Comparison of ENCODE assay signal across 12 cellular contexts in the genomic region with DNA sequence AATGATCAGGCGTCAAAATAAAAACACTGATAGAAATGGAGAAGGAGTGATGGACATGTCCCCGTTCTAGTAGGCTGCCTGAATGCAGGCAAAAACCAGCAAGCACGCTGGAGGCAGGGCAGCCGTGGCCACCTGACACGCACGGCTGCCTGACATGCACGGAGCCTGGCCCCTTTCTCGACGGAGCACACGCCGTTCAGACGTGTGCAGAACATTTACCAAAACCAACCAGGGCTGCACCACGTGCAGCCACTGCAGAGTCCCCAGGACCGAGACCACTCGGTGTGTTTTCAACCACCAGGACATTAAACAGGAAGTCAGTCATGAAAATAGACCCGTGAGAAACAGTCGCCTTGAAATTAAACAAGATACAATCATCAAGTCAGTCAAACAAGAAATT.
A peak's percentile ranks its signal among the peaks of the same experiment; 100 is the strongest.
DNase-seq lines count a peak whose midpoint lies in the region; ATAC-seq and TF ChIP-seq lines count a peak whose summit lies in the region.
"Had no signal": no experiment of that assay in that cellular context is flagged by ENCODE, and none has a peak within 500 bp of the region (broad histone marks: within the 10 kb centered on the region; RNA-seq: fewer than 3 reads in every experiment).

No MANE protein-coding gene starts in this region.

- TF ChIP-seq POLR2A in NB4 (IDR thresholded peaks at IDR 0.05; ENCODE audit: extremely low read depth, insufficient read length) = no peak

- no peak overlapping the region for H3K27ac Mint-ChIP-seq in stimulated activated memory B cell treated with anti-CD40 and anti-IgM and Interleukin-4, amounts not matched to agents 10 μg/mL and 1 μg/mL and 100 μg/mL, for 72 hours

- peak overlapping the region; percentile 13 for H3K4me3 Mint-ChIP-seq in stimulated activated memory B cell treated with anti-CD40 and anti-IgM and Interleukin-4, amounts not matched to agents 10 μg/mL and 1 μg/mL and 100 μg/mL, for 72 hours

- no peak for TF ChIP-seq CTCF in NB4 (IDR thresholded peaks at IDR 0.05; ENCODE audit: low read depth, low read length)

- DNase-seq in activated effector memory CD4-positive, alpha-beta T cell treated with anti-CD3 and anti-CD28 coated beads, Interleukin-2, amount 50 U/mL, for 16 hours = peak; percentile 51
- DNase-seq in activated effector memory CD4-positive, alpha-beta T cell treated with Interleukin-2 at 50 U/mL for 16 hours = no peak
- peak; percentile 46 for DNase-seq in NB4 (ENCODE audit: low read depth)
- peak; percentile 1 for DNase-seq in kidney tubule cell (ENCODE audit: low spot score)
- no peak for DNase-seq in DMS53 treated with DMSO at 0.1 percent for 48 hours (lab: John Stamatoyannopoulos, UW; ENCODE audit: unreplicated experiment)
- no peak for DNase-seq in NCI-H187 treated with DMSO at 0.1 percent for 48 hours (lab: John Stamatoyannopoulos, UW)
- DNase-seq: NCI-H1105 treated with DMSO at 0.1 percent for 48 hours, NCI-H510A treated with DMSO at 0.1 percent for 48 hours had no signal

- no peaks in the 10 kb centered on the region for H3K9me3 Mint-ChIP-seq in stimulated activated memory B cell treated with anti-CD40 and anti-IgM and Interleukin-4, amounts not matched to agents 10 μg/mL and 1 μg/mL and 100 μg/mL, for 72 hours

- peaks cover 8% of the 10 kb centered on the region for H3K4me1 Mint-ChIP-seq in stimulated activated memory B cell treated with anti-CD40 and anti-IgM and Interleukin-4, amounts not matched to agents 10 μg/mL and 1 μg/mL and 100 μg/mL, for 72 hours

- peaks cover 21% of the 10 kb centered on the region for H3K27me3 Mint-ChIP-seq in stimulated activated memory B cell treated with anti-CD40 and anti-IgM and Interleukin-4, amounts not matched to agents 10 μg/mL and 1 μg/mL and 100 μg/mL, for 72 hours

- no peak for ATAC-seq in stimulated activated memory B cell treated with anti-CD40 and anti-IgM and Interleukin-4, amounts not matched to agents 10 μg/mL and 1 μg/mL and 100 μg/mL, for 72 hours
- ATAC-seq in HG02970 (IDR thresholded peaks at IDR 0.05; ENCODE audit: low FRiP score, unreplicated experiment) = no peak
- ATAC-seq: HCT116 had no signal

- no peaks in the 10 kb centered on the region for H3K36me3 Mint-ChIP-seq in stimulated activated memory B cell treated with anti-CD40 and anti-IgM and Interleukin-4, amounts not matched to agents 10 μg/mL and 1 μg/mL and 100 μg/mL, for 72 hours

- peak overlapping the region; percentile 28 for H3K4me3 ChIP-seq in NB4 (ENCODE audit: low read depth, low read length)
- H3K4me3 ChIP-seq: pancreas had no signal

Comparison
In these comparisons a context has a peak if more than half of its experiments do, and no peak if none do; other contexts are left out.
1. DNase-seq: peak in activated effector memory CD4-positive, alpha-beta T cell treated with anti-CD3 and anti-CD28 coated beads, Interleukin-2, amount 50 U/mL, for 16 hours (single experiment), NB4 (single experiment) and kidney tubule cell (single experiment); none in activated effector memory CD4-positive, alpha-beta T cell treated with Interleukin-2 at 50 U/mL for 16 hours (single experiment), DMS53 treated with DMSO at 0.1 percent for 48 hours (single experiment) and NCI-H187 treated with DMSO at 0.1 percent for 48 hours (single experiment).